11 cellular contexts compared by ENCODE assay signal in genomic region chr13:51380269-51380668, GRCh38. TPM values are rescaled to one million over a fixed set of nuclear protein-coding genes. Genes with fewer than 3 reads are reported as not detected.
DNase-seq lines count a peak whose midpoint lies in the region; ATAC-seq, FAIRE-seq and TF ChIP-seq lines count a peak whose summit lies in the region.
"Had no signal": no experiment of that assay in that cellular context is flagged by ENCODE, and none has a peak within 500 bp of the region (broad histone marks: within the 10 kb centered on the region; RNA-seq: fewer than 3 reads in every experiment).

No MANE protein-coding gene starts in this region.

- H3K27ac ChIP-seq in RWPE2 (ENCODE audit: poor library complexity, severe bottlenecking) = no peak overlapping the region
- H3K27ac ChIP-seq: epithelial cell of prostate had no signal

- ATAC-seq in RWPE2 (ENCODE audit: low read depth) = peak; percentile 69; the same call in 2 of the 3 replicates
- ATAC-seq: stimulated activated naive B cell treated with anti-CD40 and anti-IgM and Interleukin-4, amounts not matched to agents 10 μg/mL and 1 μg/mL and 100 μg/mL, for 72 hours had no signal

- no peak for TF ChIP-seq CTCF in RWPE2 (IDR thresholded peaks at IDR 0.05; ENCODE audit: poor library complexity, severe bottlenecking)
- no peak for TF ChIP-seq CTCF in fibroblast of the aortic adventitia (IDR thresholded peaks at IDR 0.05; ENCODE audit: insufficient read depth, low read length)

- peak; percentile 21 for FAIRE-seq in A204.1 (lab: Jason Lieb, UNC)

- DNase-seq in HPDE6-E6E7 (ENCODE audit: extremely low spot score) = peak; percentile 3
- DNase-seq in RWPE2 (ENCODE audit: low spot score) = no peak
- peak; percentile 32 for DNase-seq in fibroblast of the aortic adventitia (ENCODE audit: low read depth)
- no peak for DNase-seq in C1 segment of cervical spinal cord (lab: John Stamatoyannopoulos, UW)
- DNase-seq in dedifferentiated amniotic fluid mesenchymal stem cell (ENCODE audit: extremely low spot score) = no peak
- DNase-seq in SKM-1 (lab: John Stamatoyannopoulos, UW; ENCODE audit: unreplicated experiment) = no peak
- no peak for DNase-seq in MG63
- DNase-seq: RPMI8226; stimulated activated naive B cell treated with anti-CD40 and anti-IgM and Interleukin-4, amounts not matched to agents 10 μg/mL and 1 μg/mL and 100 μg/mL, for 72 hours had no signal

- H3K27me3 ChIP-seq in RWPE2 (ENCODE audit: insufficient read depth, poor library complexity, severe bottlenecking) (no peaks in the 10 kb centered on the region), MG63 (no peaks in the 10 kb centered on the region)

- H3K4me1 ChIP-seq in RWPE2 (ENCODE audit: insufficient read depth, poor library complexity, severe bottlenecking) = peaks cover 19% of the 10 kb centered on the region

- H3K4me3 ChIP-seq in RWPE2 (ENCODE audit: severe bottlenecking) (no peak overlapping the region), fibroblast of the aortic adventitia (ENCODE audit: low read depth, low read length) (no peak overlapping the region), MG63 (no peak overlapping the region)

- H3K36me3 ChIP-seq in RWPE2 (ENCODE audit: low read depth) = peaks cover 97% of the 10 kb centered on the region
- H3K36me3 ChIP-seq in MG63 = peaks cover 55% of the 10 kb centered on the region

- no peaks in the 10 kb centered on the region for H3K9me3 ChIP-seq in RWPE2 (ENCODE audit: severe bottlenecking)
- no peaks in the 10 kb centered on the region for H3K9me3 ChIP-seq in MG63

RNA-seq across cellular contexts. Expression of gene SERPINE3, which starts 40.8 kb away (rescaled TPM):
- not detected in 2 replicates for total RNA-seq in fibroblast of the aortic adventitia (ENCODE audit: low replicate concordance)
- not detected in 2 replicates for total RNA-seq in MG63 (2014; rRNA removed; shearing (Covaris generic); ENCODE audit: low replicate concordance)

Comparison
In these comparisons a context has a peak if more than half of its experiments do, and no peak if none do; other contexts are left out.
1. DNase-seq: peak in HPDE6-E6E7 (single experiment) and fibroblast of the aortic adventitia (single experiment); none in RWPE2 (single experiment), C1 segment of cervical spinal cord (0 of 14), dedifferentiated amniotic fluid mesenchymal stem cell (single experiment), SKM-1 (single experiment) and MG63 (single experiment).